ENCODE assay signal across 1 cellular context in the genomic region with DNA sequence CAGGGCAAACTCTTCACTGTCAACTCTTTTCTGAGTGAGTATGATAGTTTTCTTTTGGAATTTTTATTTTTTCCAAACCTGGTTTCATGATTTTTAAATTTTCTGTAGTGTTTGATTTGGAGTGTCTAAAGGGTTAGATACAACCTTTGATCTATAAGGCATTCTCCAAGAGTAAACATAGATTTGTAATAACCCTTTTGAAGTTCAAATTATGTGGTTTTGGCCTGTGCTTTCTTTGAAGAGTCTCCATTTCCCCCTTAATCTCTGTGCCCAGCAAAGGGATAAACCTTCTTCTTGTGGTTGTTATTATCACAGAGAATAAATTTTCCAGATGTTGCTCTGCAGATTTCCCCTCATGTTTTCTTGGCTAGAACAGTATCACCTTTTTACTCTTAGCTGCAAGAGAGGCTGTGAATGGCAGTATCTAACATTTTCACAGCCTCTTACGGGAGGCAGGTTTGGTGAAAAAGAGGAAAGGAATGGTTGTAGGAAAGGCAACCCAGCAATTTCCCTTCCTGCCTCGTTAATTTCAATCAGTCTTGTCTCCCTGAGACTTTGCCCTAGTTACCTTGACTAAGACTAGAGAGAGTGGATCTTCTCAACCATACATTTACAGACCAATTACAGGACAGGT.
TF ChIP-seq lines count a peak whose summit lies in the region.

No MANE protein-coding gene starts in this region.

TF ChIP-seq in HepG2, 621 proteins besides CTCF, POLR2A, EP300 and RAD21 (continued from another document):
- TF ChIP-seq, protein P1, sequence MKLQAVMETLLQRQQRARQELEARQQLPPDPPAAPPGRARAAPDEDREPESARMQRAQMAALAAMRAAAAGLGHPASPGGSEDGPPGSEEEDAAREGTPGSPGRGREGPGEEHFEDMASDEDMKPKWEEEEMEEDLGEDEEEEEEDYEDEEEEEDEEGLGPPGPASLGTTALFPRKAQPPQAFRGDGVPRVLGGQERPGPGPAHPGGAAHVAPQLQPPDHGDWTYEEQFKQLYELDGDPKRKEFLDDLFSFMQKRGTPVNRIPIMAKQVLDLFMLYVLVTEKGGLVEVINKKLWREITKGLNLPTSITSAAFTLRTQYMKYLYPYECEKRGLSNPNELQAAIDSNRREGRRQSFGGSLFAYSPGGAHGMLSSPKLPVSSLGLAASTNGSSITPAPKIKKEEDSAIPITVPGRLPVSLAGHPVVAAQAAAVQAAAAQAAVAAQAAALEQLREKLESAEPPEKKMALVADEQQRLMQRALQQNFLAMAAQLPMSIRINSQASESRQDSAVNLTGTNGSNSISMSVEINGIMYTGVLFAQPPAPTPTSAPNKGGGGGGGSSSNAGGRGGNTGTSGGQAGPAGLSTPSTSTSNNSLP (IDR thresholded peaks at IDR 0.05; ENCODE audit: low read depth, low read length), result peak; percentile 92
- peak; percentile 11; the same call in 1 of the 2 replicates for TF ChIP-seq GATAD2A (CRISPR knock-in tag; IDR thresholded peaks at IDR 0.05)
- TF ChIP-seq PHF20 (CRISPR knock-in tag; IDR thresholded peaks at IDR 0.05), result no peak
- no peak for TF ChIP-seq ZNF567 (CRISPR knock-in tag; IDR thresholded peaks at IDR 0.05; ENCODE audit: borderline replicate concordance)
- TF ChIP-seq TGIF2 (CRISPR knock-in tag; IDR thresholded peaks at IDR 0.05), result 0 out of 2 replicates have a peak, but pooled peaks have one; percentile 62
- peak; percentile 89 for TF ChIP-seq ISL2 (CRISPR knock-in tag; IDR thresholded peaks at IDR 0.05)
- no peak for TF ChIP-seq RFX5 (IDR thresholded peaks at IDR 0.05; ENCODE audit: low read depth, low read length)
- no peak for TF ChIP-seq AGO1 (IDR thresholded peaks at IDR 0.05; ENCODE audit: low read depth, low read length, poor library complexity, severe bottlenecking)
- peak in 1 of 2 experiments; percentile 40; a peak in 1 of 4 replicates for TF ChIP-seq NR2F1 (CRISPR knock-in tag; IDR thresholded peaks at IDR 0.05)
- TF ChIP-seq NFIC (IDR thresholded peaks at IDR 0.05; ENCODE audit: low read length), result peak; percentile 79; the same call in 1 of the 2 replicates
- no peak; the same call in 1 of the 2 replicates for TF ChIP-seq LCORL (IDR thresholded peaks at IDR 0.05)
- TF ChIP-seq LCORL (CRISPR knock-in tag; IDR thresholded peaks at IDR 0.05), result 0 out of 2 replicates have a peak, but pooled peaks have one; percentile 18
- no peak for TF ChIP-seq ZNF75D (CRISPR knock-in tag; IDR thresholded peaks at IDR 0.05; ENCODE audit: borderline replicate concordance)
- TF ChIP-seq, protein P2, sequence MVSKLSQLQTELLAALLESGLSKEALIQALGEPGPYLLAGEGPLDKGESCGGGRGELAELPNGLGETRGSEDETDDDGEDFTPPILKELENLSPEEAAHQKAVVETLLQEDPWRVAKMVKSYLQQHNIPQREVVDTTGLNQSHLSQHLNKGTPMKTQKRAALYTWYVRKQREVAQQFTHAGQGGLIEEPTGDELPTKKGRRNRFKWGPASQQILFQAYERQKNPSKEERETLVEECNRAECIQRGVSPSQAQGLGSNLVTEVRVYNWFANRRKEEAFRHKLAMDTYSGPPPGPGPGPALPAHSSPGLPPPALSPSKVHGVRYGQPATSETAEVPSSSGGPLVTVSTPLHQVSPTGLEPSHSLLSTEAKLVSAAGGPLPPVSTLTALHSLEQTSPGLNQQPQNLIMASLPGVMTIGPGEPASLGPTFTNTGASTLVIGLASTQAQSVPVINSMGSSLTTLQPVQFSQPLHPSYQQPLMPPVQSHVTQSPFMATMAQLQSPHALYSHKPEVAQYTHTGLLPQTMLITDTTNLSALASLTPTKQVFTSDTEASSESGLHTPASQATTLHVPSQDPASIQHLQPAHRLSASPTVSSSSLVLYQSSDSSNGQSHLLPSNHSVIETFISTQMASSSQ (IDR thresholded peaks at IDR 0.05; ENCODE audit: low read depth), result no peak
- TF ChIP-seq, protein P2 (CRISPR knock-in tag; IDR thresholded peaks at IDR 0.05; ENCODE audit: borderline replicate concordance), result 0 out of 2 replicates have a peak, but pooled peaks have one; percentile 15
- TF ChIP-seq, protein P3, sequence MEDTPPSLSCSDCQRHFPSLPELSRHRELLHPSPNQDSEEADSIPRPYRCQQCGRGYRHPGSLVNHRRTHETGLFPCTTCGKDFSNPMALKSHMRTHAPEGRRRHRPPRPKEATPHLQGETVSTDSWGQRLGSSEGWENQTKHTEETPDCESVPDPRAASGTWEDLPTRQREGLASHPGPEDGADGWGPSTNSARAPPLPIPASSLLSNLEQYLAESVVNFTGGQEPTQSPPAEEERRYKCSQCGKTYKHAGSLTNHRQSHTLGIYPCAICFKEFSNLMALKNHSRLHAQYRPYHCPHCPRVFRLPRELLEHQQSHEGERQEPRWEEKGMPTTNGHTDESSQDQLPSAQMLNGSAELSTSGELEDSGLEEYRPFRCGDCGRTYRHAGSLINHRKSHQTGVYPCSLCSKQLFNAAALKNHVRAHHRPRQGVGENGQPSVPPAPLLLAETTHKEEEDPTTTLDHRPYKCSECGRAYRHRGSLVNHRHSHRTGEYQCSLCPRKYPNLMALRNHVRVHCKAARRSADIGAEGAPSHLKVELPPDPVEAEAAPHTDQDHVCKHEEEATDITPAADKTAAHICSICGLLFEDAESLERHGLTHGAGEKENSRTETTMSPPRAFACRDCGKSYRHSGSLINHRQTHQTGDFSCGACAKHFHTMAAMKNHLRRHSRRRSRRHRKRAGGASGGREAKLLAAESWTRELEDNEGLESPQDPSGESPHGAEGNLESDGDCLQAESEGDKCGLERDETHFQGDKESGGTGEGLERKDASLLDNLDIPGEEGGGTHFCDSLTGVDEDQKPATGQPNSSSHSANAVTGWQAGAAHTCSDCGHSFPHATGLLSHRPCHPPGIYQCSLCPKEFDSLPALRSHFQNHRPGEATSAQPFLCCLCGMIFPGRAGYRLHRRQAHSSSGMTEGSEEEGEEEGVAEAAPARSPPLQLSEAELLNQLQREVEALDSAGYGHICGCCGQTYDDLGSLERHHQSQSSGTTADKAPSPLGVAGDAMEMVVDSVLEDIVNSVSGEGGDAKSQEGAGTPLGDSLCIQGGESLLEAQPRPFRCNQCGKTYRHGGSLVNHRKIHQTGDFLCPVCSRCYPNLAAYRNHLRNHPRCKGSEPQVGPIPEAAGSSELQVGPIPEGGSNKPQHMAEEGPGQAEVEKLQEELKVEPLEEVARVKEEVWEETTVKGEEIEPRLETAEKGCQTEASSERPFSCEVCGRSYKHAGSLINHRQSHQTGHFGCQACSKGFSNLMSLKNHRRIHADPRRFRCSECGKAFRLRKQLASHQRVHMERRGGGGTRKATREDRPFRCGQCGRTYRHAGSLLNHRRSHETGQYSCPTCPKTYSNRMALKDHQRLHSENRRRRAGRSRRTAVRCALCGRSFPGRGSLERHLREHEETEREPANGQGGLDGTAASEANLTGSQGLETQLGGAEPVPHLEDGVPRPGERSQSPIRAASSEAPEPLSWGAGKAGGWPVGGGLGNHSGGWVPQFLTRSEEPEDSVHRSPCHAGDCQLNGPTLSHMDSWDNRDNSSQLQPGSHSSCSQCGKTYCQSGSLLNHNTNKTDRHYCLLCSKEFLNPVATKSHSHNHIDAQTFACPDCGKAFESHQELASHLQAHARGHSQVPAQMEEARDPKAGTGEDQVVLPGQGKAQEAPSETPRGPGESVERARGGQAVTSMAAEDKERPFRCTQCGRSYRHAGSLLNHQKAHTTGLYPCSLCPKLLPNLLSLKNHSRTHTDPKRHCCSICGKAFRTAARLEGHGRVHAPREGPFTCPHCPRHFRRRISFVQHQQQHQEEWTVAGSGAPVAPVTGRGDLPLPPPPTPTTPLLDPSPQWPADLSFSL (CRISPR knock-in tag; IDR thresholded peaks at IDR 0.05), result no peak
- TF ChIP-seq FOXJ3 (CRISPR knock-in tag; IDR thresholded peaks at IDR 0.05; ENCODE audit: borderline replicate concordance), result peak; percentile 43; the same call in 1 of the 2 replicates
- TF ChIP-seq ZNF549 (CRISPR knock-in tag; IDR thresholded peaks at IDR 0.05), result no peak
- peak; percentile 81 for TF ChIP-seq CREM (IDR thresholded peaks at IDR 0.05)
- no peak for TF ChIP-seq CREM (CRISPR knock-in tag; IDR thresholded peaks at IDR 0.05)
- TF ChIP-seq, protein P4, sequence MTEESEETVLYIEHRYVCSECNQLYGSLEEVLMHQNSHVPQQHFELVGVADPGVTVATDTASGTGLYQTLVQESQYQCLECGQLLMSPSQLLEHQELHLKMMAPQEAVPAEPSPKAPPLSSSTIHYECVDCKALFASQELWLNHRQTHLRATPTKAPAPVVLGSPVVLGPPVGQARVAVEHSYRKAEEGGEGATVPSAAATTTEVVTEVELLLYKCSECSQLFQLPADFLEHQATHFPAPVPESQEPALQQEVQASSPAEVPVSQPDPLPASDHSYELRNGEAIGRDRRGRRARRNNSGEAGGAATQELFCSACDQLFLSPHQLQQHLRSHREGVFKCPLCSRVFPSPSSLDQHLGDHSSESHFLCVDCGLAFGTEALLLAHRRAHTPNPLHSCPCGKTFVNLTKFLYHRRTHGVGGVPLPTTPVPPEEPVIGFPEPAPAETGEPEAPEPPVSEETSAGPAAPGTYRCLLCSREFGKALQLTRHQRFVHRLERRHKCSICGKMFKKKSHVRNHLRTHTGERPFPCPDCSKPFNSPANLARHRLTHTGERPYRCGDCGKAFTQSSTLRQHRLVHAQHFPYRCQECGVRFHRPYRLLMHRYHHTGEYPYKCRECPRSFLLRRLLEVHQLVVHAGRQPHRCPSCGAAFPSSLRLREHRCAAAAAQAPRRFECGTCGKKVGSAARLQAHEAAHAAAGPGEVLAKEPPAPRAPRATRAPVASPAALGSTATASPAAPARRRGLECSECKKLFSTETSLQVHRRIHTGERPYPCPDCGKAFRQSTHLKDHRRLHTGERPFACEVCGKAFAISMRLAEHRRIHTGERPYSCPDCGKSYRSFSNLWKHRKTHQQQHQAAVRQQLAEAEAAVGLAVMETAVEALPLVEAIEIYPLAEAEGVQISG (CRISPR knock-in tag; IDR thresholded peaks at IDR 0.05), result no peak
- peak; percentile 72 for TF ChIP-seq FOXA3 (CRISPR knock-in tag; IDR thresholded peaks at IDR 0.05)
- peak; percentile 58; the same call in 1 of the 2 replicates for TF ChIP-seq HNF4G (IDR thresholded peaks at IDR 0.05; ENCODE audit: borderline replicate concordance, low read depth, low read length)
- TF ChIP-seq HNF4G (CRISPR knock-in tag; IDR thresholded peaks at IDR 0.05; ENCODE audit: borderline replicate concordance, low read depth), result no peak
- TF ChIP-seq FIP1L1 (IDR thresholded peaks at IDR 0.05; ENCODE audit: borderline replicate concordance, insufficient read depth, low read depth, low read length), result no peak
- TF ChIP-seq ZSCAN29 (CRISPR knock-in tag; conservative IDR thresholded peaks at IDR 0.05), result no peak
TF ChIP-seq in HepG2: peak in this region for 44.
